15 cellular contexts compared by ENCODE assay signal in the genomic region with DNA sequence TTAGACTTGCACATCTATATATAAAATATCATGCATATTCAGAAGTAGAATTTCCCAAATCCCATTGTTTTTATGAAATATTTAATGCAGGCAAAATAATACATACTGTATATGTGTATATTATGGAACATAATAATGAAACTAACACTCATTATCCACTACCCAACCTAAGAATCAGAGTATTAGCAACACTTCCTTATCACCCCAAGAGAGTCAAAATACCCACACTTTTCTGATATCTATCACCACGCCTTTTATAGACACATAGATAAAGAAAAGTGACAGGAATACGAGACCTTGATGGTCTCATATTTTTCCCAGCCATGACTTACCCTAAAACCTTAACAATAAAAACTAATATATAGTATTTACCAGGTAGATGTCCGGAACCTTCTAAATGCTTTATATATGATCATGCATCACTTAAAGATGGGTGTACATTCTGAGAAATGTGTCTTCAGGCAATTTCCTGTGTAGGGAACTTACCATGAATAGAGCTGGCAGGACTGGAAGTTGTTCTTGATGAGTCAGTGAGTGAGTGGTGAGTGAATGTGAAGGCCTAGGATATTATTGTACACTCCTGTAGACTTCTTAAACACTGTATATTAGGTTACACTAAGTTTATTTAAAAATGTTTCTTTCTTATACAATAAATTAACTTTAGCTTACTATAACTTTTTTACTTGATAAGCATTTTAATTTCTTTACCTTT. TPM values are rescaled to one million over a fixed set of nuclear protein-coding genes. Genes with fewer than 3 reads are reported as not detected.
A peak's percentile ranks its signal among the peaks of the same experiment; 100 is the strongest.
DNase-seq lines count a peak whose midpoint lies in the region; ATAC-seq and TF ChIP-seq lines count a peak whose summit lies in the region.
"Had no signal": no experiment of that assay in that cellular context is flagged by ENCODE, and none has a peak within 500 bp of the region (broad histone marks: within the 10 kb centered on the region; RNA-seq: fewer than 3 reads in every experiment).

No MANE protein-coding gene starts in this region.

- H2AK5ac ChIP-seq in mesenchymal stem cell (ENCODE audit: low read length, severe bottlenecking) = no peak overlapping the region

- no peak overlapping the region for H3K14ac ChIP-seq in mesenchymal stem cell (ENCODE audit: low read length in 2 of 2)

- TF ChIP-seq CTCF in PC-3 (conservative IDR thresholded peaks at IDR 0.05; ENCODE audit: low read depth, low read length) = no peak
- no peak for TF ChIP-seq CTCF in cardiac fibroblast (IDR thresholded peaks at IDR 0.05; ENCODE audit: low read depth, low read length)
- TF ChIP-seq CTCF in hepatocyte (IDR thresholded peaks at IDR 0.05; ENCODE audit: poor library complexity) = no peak

- H3K4me2 ChIP-seq in PC-3 (ENCODE audit: low read length) = peak overlapping the region; percentile 42
- H3K4me2 ChIP-seq in mesenchymal stem cell (ENCODE audit: low read length, poor library complexity, severe bottlenecking) = no peak overlapping the region
- H3K4me2 ChIP-seq in hepatocyte = no peak overlapping the region
- H3K4me2 ChIP-seq: GM23338 had no signal

- H3K9me2 ChIP-seq in PC-3 (replicated peaks; ENCODE audit: low read length) = no peaks in the 10 kb centered on the region
- H3K9me2 ChIP-seq in hepatocyte (replicated peaks; ENCODE audit: insufficient read depth) = no peaks in the 10 kb centered on the region

- CTCF ChIA-PET in PC-3 (lab: Charles Lee) = interaction anchor here (0.6 to 1.1 kb wide), 4 partner anchors 244 to 1096 kb away, joined by 3 read pairs; no protein-coding TSS in a partner anchor

- H4K20me1 ChIP-seq in PC-3 (ENCODE audit: low read length) = no peaks in the 10 kb centered on the region
- H4K20me1 ChIP-seq in hepatocyte (ENCODE audit: insufficient read depth, poor library complexity, severe bottlenecking) = no peaks in the 10 kb centered on the region

- H3K9ac ChIP-seq in PC-3 (ENCODE audit: low read length) = no peak overlapping the region
- H3K9ac ChIP-seq in mesenchymal stem cell (ENCODE audit: low read length) = no peak overlapping the region

- peak; percentile 100 for ATAC-seq in PC-3
- no peak for ATAC-seq in HG03354 (IDR thresholded peaks at IDR 0.05; ENCODE audit: poor library complexity, severe bottlenecking, unreplicated experiment)
- ATAC-seq: GM23338, heart right ventricle had no signal

- DNase-seq in H4 (ENCODE audit: low spot score) (peak; percentile 9), PC-3 (peak; percentile 100), cardiac fibroblast (ENCODE audit: low read depth in 2 of 2) (peak; percentile 56 to 84), mesenchymal stem cell (peak; percentile 52), C1 segment of cervical spinal cord (lab: John Stamatoyannopoulos, UW) (no peak), hepatocyte (ENCODE audit: low spot score) (no peak), mesenteric fat pad (ENCODE audit: low spot score) (no peak)
- DNase-seq: Caco-2, heart right ventricle, NCI-H2171, Peyer's patch, substantia nigra, WERI-Rb-1 had no signal

- peaks cover 21% of the 10 kb centered on the region for H3K4me1 ChIP-seq in PC-3 (ENCODE audit: insufficient read depth, low read length)
- no peaks in the 10 kb centered on the region for H3K4me1 ChIP-seq in mesenchymal stem cell (ENCODE audit: control insufficient read depth, insufficient read depth, low read depth, low read length)
- H3K4me1 ChIP-seq in hepatocyte (ENCODE audit: insufficient read depth) = peaks cover 3% of the 10 kb centered on the region
- H3K4me1 ChIP-seq: Caco-2, heart right ventricle, Peyer's patch had no signal

- intact Hi-C loops in PC-3 (cut with micrococcal nuclease) = loop anchor here (2.0 kb wide), 1 partner anchor 243 kb away; no protein-coding TSS in a partner anchor

- H3K79me2 ChIP-seq in PC-3 (ENCODE audit: low read length) = no peaks in the 10 kb centered on the region
- no peaks in the 10 kb centered on the region for H3K79me2 ChIP-seq in hepatocyte

- no peak overlapping the region for H2BK120ac ChIP-seq in mesenchymal stem cell (ENCODE audit: low read depth, low read length)

- no peak overlapping the region for H4K8ac ChIP-seq in mesenchymal stem cell (ENCODE audit: low read length)

- no peak overlapping the region for H3K4ac ChIP-seq in mesenchymal stem cell (ENCODE audit: low read depth in 1 of 2, low read length in 2 of 2)

- H3K36me3 ChIP-seq in PC-3 (ENCODE audit: low read depth, low read length) = no peaks in the 10 kb centered on the region
- H3K36me3 ChIP-seq in mesenchymal stem cell (ENCODE audit: control insufficient read depth in 1 of 2, insufficient read depth in 2 of 2, low read depth in 1 of 2, low read length in 2 of 2) = no peaks in the 10 kb centered on the region
- H3K36me3 ChIP-seq in hepatocyte (replicated peaks; ENCODE audit: insufficient read depth, low read depth) = no peaks in the 10 kb centered on the region
- H3K36me3 ChIP-seq: heart right ventricle, Peyer's patch, WERI-Rb-1 had no signal

- no peaks in the 10 kb centered on the region for H3K79me1 ChIP-seq in mesenchymal stem cell (replicated peaks; ENCODE audit: low read length, poor library complexity, severe bottlenecking)

- H3K4me3 ChIP-seq in PC-3 (ENCODE audit: low read length) (no peak overlapping the region), cardiac fibroblast (replicated peaks in 1 of 2; ENCODE audit: low read depth in 2 of 2, low read length in 2 of 2) (no peak overlapping the region), mesenchymal stem cell (ENCODE audit: insufficient read depth in 1 of 2, low read depth in 1 of 2, low read length in 2 of 2) (no peak overlapping the region), hepatocyte (no peak overlapping the region)
- H3K4me3 ChIP-seq: GM23338, heart right ventricle, Peyer's patch had no signal

- no peak overlapping the region for H2BK5ac ChIP-seq in mesenchymal stem cell (ENCODE audit: low read depth, low read length, poor library complexity, severe bottlenecking)

- H3K18ac ChIP-seq in mesenchymal stem cell (ENCODE audit: low read depth in 1 of 2, low read length in 2 of 2) = no peak overlapping the region

- H3K23ac ChIP-seq in mesenchymal stem cell (ENCODE audit: low read length in 2 of 2) = no peak overlapping the region

- no peak overlapping the region for H2BK15ac ChIP-seq in mesenchymal stem cell (ENCODE audit: low read depth, poor library complexity, severe bottlenecking)

- peak overlapping the region; percentile 49 for H3K27ac ChIP-seq in PC-3 (ENCODE audit: low read length)
- H3K27ac ChIP-seq in mesenchymal stem cell (ENCODE audit: low read length, poor library complexity, severe bottlenecking) = no peak overlapping the region
- H3K27ac ChIP-seq in hepatocyte = no peak overlapping the region
- H3K27ac ChIP-seq: heart right ventricle, Peyer's patch, WERI-Rb-1 had no signal

- POLR2A ChIA-PET in PC-3 (lab: Charles Lee; ENCODE audit: unreplicated experiment) = interaction anchor here (0.7 to 0.9 kb wide), 2 partner anchors 8 to 1329 kb away, joined by 7 read pairs; no protein-coding TSS in a partner anchor

- WGBS in mesenchymal stem cell = 100% methylated on average over 2 of the region's 3 CpGs
- WGBS in hepatocyte (ENCODE audit: low lambda C conversion rate, missing lambda C conversion rate) = 89% methylated on average over 3 of the region's 3 CpGs

- no peaks in the 10 kb centered on the region for H3K27me3 ChIP-seq in PC-3 (ENCODE audit: low read length)
- H3K27me3 ChIP-seq in mesenchymal stem cell (ENCODE audit: control insufficient read depth in 1 of 2, insufficient read depth in 1 of 2, low read length in 2 of 2) = no peaks in the 10 kb centered on the region
- no peaks in the 10 kb centered on the region for H3K27me3 ChIP-seq in hepatocyte
- H3K27me3 ChIP-seq: heart right ventricle, Peyer's patch had no signal

- peaks cover 14% of the 10 kb centered on the region for H3F3A ChIP-seq in PC-3 (ENCODE audit: low read length, unreplicated experiment)

- H3K9me3 ChIP-seq in PC-3 (ENCODE audit: low read length) (no peaks in the 10 kb centered on the region), mesenchymal stem cell (ENCODE audit: control insufficient read depth, low read length) (no peaks in the 10 kb centered on the region), hepatocyte (ENCODE audit: low read depth) (no peaks in the 10 kb centered on the region)
- H3K9me3 ChIP-seq: Caco-2, Peyer's patch had no signal

- H2AFZ ChIP-seq in PC-3 (ENCODE audit: low read length) = no peak overlapping the region
- no peak overlapping the region for H2AFZ ChIP-seq in mesenchymal stem cell (ENCODE audit: low read depth, low read length)
- H2AFZ ChIP-seq in hepatocyte = no peak overlapping the region
- H2AFZ ChIP-seq: GM23338 had no signal

- no peak overlapping the region for H2BK12ac ChIP-seq in mesenchymal stem cell (ENCODE audit: low read length in 2 of 2)

- no peak overlapping the region for H4K91ac ChIP-seq in mesenchymal stem cell (ENCODE audit: low read length)

- BruUV-seq in PC-3 (replicated peaks; lab: Mats Ljungman, UMichigan) = no TSS peak

RNA-seq across cellular contexts. Expression of a gene that starts 45.5 kb away (rescaled TPM):
- total RNA-seq in H4 (2014; rRNA removed; shearing (Covaris generic)) = 0.21 and 1.2 TPM in 2 replicates
- total RNA-seq in PC-3 (2014; rRNA removed) = 0.17 and 0.18 TPM in 2 replicates
- polyA plus RNA-seq in mesenchymal stem cell (2013, experiment 1 of 2) = 37.8 TPM
- 39.2 TPM for polyA plus RNA-seq in mesenchymal stem cell (2013, experiment 2 of 2)
- total RNA-seq in hepatocyte = 2.6 and 3.9 TPM in 2 replicates
- polyA plus RNA-seq in hepatocyte = 0.80 and 1.9 TPM in 2 replicates
- total RNA-seq in mesenteric fat pad = 0.45 TPM

Comparison
In these comparisons a context has a peak if more than half of its experiments do, and no peak if none do; other contexts are left out.
1. DNase-seq: peak in H4 (single experiment), PC-3 (single experiment), cardiac fibroblast (2 of 2) and mesenchymal stem cell (single experiment); none in C1 segment of cervical spinal cord (0 of 14), hepatocyte (single experiment) and mesenteric fat pad (single experiment).